ENCODE assay signal across 31 cellular contexts in the genomic region with DNA sequence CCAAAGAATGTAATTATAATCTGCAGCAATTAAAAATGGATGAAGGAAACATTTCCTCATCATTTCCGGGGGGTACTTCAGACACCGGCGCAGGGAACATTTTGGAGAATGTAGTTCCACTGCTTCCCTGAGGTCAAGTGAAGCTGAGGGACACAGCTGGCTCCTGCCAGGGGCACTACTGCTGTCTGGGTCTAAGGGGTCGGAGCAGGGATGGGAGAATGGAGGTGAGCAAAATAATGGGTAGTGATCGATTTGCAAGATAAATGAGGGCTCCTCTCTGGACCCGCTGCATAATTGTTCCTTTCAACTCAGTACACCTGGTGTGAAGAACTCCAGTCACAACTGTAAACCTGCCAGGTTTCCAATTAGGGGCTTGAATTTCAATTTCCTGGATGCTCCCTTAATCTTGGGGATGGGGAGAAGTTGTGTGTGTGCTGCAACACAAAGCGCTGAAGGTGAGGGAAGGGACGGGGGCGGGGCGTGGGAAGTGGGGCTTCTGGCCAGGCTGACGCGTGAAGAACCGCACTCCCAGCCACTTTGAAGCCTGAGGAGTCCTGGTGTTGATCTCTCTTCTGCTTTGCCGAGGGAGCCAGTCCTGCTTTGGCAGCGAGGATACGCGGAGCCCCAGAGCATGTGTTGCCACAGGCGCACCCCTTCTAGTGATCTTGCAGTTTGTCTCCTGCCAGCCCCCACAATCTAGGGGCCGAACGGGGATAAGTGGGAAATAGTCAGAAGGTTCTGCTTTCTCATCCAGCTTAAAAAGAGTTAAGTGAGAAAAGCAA. TPM values are rescaled to one million over a fixed set of nuclear protein-coding genes. Genes with fewer than 3 reads are reported as not detected.
A peak's percentile ranks its signal among the peaks of the same experiment; 100 is the strongest.
DNase-seq lines count a peak whose midpoint lies in the region; ATAC-seq and TF ChIP-seq lines count a peak whose summit lies in the region.
"Had no signal": no experiment of that assay in that cellular context is flagged by ENCODE, and none has a peak within 500 bp of the region (broad histone marks: within the 10 kb centered on the region; RNA-seq: fewer than 3 reads in every experiment).

No MANE protein-coding gene starts in this region.

- H3K27me3 Mint-ChIP-seq in endodermal cell (ENCODE audit: insufficient read depth), result peaks cover 60% of the 10 kb centered on the region
- H3K27me3 Mint-ChIP-seq in neural progenitor cell (ENCODE audit: insufficient read depth, low read depth), result peaks cover 22% of the 10 kb centered on the region
- peaks cover 4 to 69% (median 20%) of the 10 kb centered on the region in 5 donors for H3K27me3 Mint-ChIP-seq in naive thymus-derived CD8-positive, alpha-beta T cell

- TF ChIP-seq POLR2A in gastrocnemius medialis (IDR thresholded peaks at IDR 0.05), result no peak

- H3K27ac ChIP-seq in endodermal cell (ENCODE audit: low read depth, low read length), result no peak overlapping the region
- H3K27ac ChIP-seq in neural progenitor cell, result no peak overlapping the region
- H3K27ac ChIP-seq in gastrocnemius medialis, result no peak overlapping the region
- H3K27ac ChIP-seq: 22Rv1, colonic mucosa, ovary, upper lobe of left lung had no signal

- POLR2A ChIA-PET in naive thymus-derived CD8-positive, alpha-beta T cell (lab: Charles Lee), result no interaction called here

- DNase-seq in DMS79 treated with DMSO at 0.1 percent for 48 hours (lab: John Stamatoyannopoulos, UW) (peak; percentile 52), DMS79 (lab: John Stamatoyannopoulos, UW) (no peak), NCI-H146 treated with DMSO at 0.1 percent for 48 hours (lab: John Stamatoyannopoulos, UW; ENCODE audit: unreplicated experiment) (peak; percentile 73), endodermal cell (peak; percentile 64), neural progenitor cell (ENCODE audit: low spot score) (no peak), gastrocnemius medialis (no peak), midbrain (lab: John Stamatoyannopoulos, UW) (no peak)
- no peak for DNase-seq in naive thymus-derived CD8-positive, alpha-beta T cell
- DNase-seq: activated CD4-positive, alpha-beta T cell treated with anti-CD3 and anti-CD28 coated beads, Interleukin-2, amount 50 U/mL, for 48 hours; activated CD4-positive, CD25-positive, alpha-beta regulatory T cell treated with anti-CD3 and anti-CD28 coated beads, Interleukin-2, amount 50 U/mL, for 72 hours; activated naive CD4-positive, alpha-beta T cell; activated naive CD8-positive, alpha-beta T cell treated with anti-CD3 and anti-CD28 coated beads, Interleukin-2, amount 50 U/mL, for 24 hours; activated T-cell treated with anti-CD3 and anti-CD28 coated beads, Interleukin-2, amount 50 U/mL, for 72 hours; C1 segment of cervical spinal cord; colonic mucosa; DND-41; effector CD4-positive, alpha-beta T cell; IMR-90; kidney; natural killer cell; NCI-H2081 treated with DMSO at 0.1 percent for 48 hours; NCI-H510A treated with DMSO at 0.1 percent for 48 hours; ovary; upper lobe of left lung had no signal

- no peaks in the 10 kb centered on the region for H3K36me3 ChIP-seq in endodermal cell (ENCODE audit: control insufficient read depth, insufficient read depth, low read length)
- H3K36me3 ChIP-seq in neural progenitor cell, result no peaks in the 10 kb centered on the region
- no peaks in the 10 kb centered on the region for H3K36me3 ChIP-seq in gastrocnemius medialis
- H3K36me3 ChIP-seq: colonic mucosa, ovary, upper lobe of left lung had no signal

- H3K36me3 Mint-ChIP-seq in endodermal cell (ENCODE audit: low read depth) (no peaks in the 10 kb centered on the region), neural progenitor cell (no peaks in the 10 kb centered on the region)
- no peaks in the 10 kb centered on the region for H3K36me3 Mint-ChIP-seq in naive thymus-derived CD8-positive, alpha-beta T cell
- H3K36me3 Mint-ChIP-seq: natural killer cell; stimulated activated effector memory CD8-positive, alpha-beta T cell treated with anti-CD3 and anti-CD28 coated beads, Interleukin-12 subunit alpha, Interleukin-12 subunit beta, amount 100 ng/mL, for 72 hours had no signal

- H3K4me3 Mint-ChIP-seq in endodermal cell, result no peak overlapping the region
- no peak overlapping the region for H3K4me3 Mint-ChIP-seq in neural progenitor cell
- no peak overlapping the region for H3K4me3 Mint-ChIP-seq in naive thymus-derived CD8-positive, alpha-beta T cell
- H3K4me3 Mint-ChIP-seq: activated naive CD8-positive, alpha-beta T cell treated with anti-CD3 and anti-CD28 coated beads, Interleukin-2, amount 50 U/mL, for 24 hours; activated T-cell treated with anti-CD3 and anti-CD28 coated beads, Interleukin-2, amount 50 U/mL, for 72 hours; natural killer cell; stimulated activated effector memory CD8-positive, alpha-beta T cell treated with anti-CD3 and anti-CD28 coated beads, Interleukin-12 subunit alpha, Interleukin-12 subunit beta, amount 100 ng/mL, for 72 hours; T-helper 1 cell treated with Interleukin-12 subunit alpha and Interleukin-12 subunit beta and Interleukin-4 antibody, amounts not matched to agents 30 μg/mL and 1 μg/mL, for 36 hours had no signal

- TF ChIP-seq CTCF in endodermal cell (conservative IDR thresholded peaks at IDR 0.05) (no peak), neural progenitor cell (IDR thresholded peaks at IDR 0.05) (no peak), gastrocnemius medialis (IDR thresholded peaks at IDR 0.05 in 4 of 5, conservative IDR thresholded peaks at IDR 0.05 in 1 of 5) (no peak)

- peaks cover 11% of the 10 kb centered on the region for H3F3A ChIP-seq in neural progenitor cell (ENCODE audit: low read depth)

- H3K9me3 Mint-ChIP-seq in endodermal cell, result no peaks in the 10 kb centered on the region
- H3K9me3 Mint-ChIP-seq in neural progenitor cell, result no peaks in the 10 kb centered on the region
- peaks cover 0 to 3% (median 0%) of the 10 kb centered on the region in 9 donors for H3K9me3 Mint-ChIP-seq in naive thymus-derived CD8-positive, alpha-beta T cell
- H3K9me3 Mint-ChIP-seq: activated naive CD8-positive, alpha-beta T cell treated with anti-CD3 and anti-CD28 coated beads, Interleukin-2, amount 50 U/mL, for 24 hours; activated T-cell treated with anti-CD3 and anti-CD28 coated beads, Interleukin-2, amount 50 U/mL, for 72 hours; T-helper 1 cell treated with Interleukin-12 subunit alpha and Interleukin-12 subunit beta and Interleukin-4 antibody, amounts not matched to agents 30 μg/mL and 1 μg/mL, for 36 hours had no signal

- no peak for ATAC-seq in gastrocnemius medialis
- no peak for ATAC-seq in naive thymus-derived CD8-positive, alpha-beta T cell
- ATAC-seq: activated naive CD8-positive, alpha-beta T cell treated with anti-CD3 and anti-CD28 coated beads, Interleukin-2, amount 50 U/mL, for 24 hours; activated T-cell treated with anti-CD3 and anti-CD28 coated beads, Interleukin-2, amount 50 U/mL, for 72 hours; natural killer cell; Right ventricle myocardium inferior; SK-N-SH treated with all-trans-retinoic acid at 6 μM for 48 hours; stimulated activated effector memory CD8-positive, alpha-beta T cell treated with anti-CD3 and anti-CD28 coated beads, Interleukin-12 subunit alpha, Interleukin-12 subunit beta, amount 100 ng/mL, for 72 hours had no signal

- in situ Hi-C loops in gastrocnemius medialis (cut with MboI; ENCODE audit: low sequenced_read_pairs in 4 of 4), result no loop called here

- 70 to 71% methylated on average over 16 to 20 of the region's 20 CpGs for WGBS in endodermal cell (ENCODE audit: insufficient coverage in 1 of 2, insufficient read length in 1 of 2), 2 experiments

- peaks cover 100% of the 10 kb centered on the region for H3K27me3 ChIP-seq in endodermal cell (ENCODE audit: control insufficient read depth, insufficient read depth, low read length, poor library complexity, severe bottlenecking)
- peaks cover 14% of the 10 kb centered on the region for H3K27me3 ChIP-seq in neural progenitor cell
- H3K27me3 ChIP-seq in gastrocnemius medialis, result no peaks in the 10 kb centered on the region
- H3K27me3 ChIP-seq: colonic mucosa, ovary had no signal

- H3K4me1 ChIP-seq in endodermal cell (ENCODE audit: control insufficient read depth, insufficient read depth, low read length) (peaks cover 7% of the 10 kb centered on the region), neural progenitor cell (peaks cover 36% of the 10 kb centered on the region), gastrocnemius medialis (no peaks in the 10 kb centered on the region)
- H3K4me1 ChIP-seq: colonic mucosa, upper lobe of left lung had no signal

- no peaks in the 10 kb centered on the region for H3K79me2 ChIP-seq in neural progenitor cell (ENCODE audit: low read depth)

- no peaks in the 10 kb centered on the region for H3K9me3 ChIP-seq in endodermal cell (ENCODE audit: control insufficient read depth, low read length)
- H3K9me3 ChIP-seq in neural progenitor cell (ENCODE audit: low read depth), result no peaks in the 10 kb centered on the region
- no peaks in the 10 kb centered on the region for H3K9me3 ChIP-seq in gastrocnemius medialis
- H3K9me3 ChIP-seq: colonic mucosa, ovary, upper lobe of left lung had no signal

- H3K27ac Mint-ChIP-seq in endodermal cell (no peak overlapping the region), neural progenitor cell (peak overlapping the region; percentile 67)
- no peak overlapping the region for H3K27ac Mint-ChIP-seq in naive thymus-derived CD8-positive, alpha-beta T cell
- H3K27ac Mint-ChIP-seq: activated naive CD8-positive, alpha-beta T cell treated with anti-CD3 and anti-CD28 coated beads, Interleukin-2, amount 50 U/mL, for 24 hours; activated T-cell treated with anti-CD3 and anti-CD28 coated beads, Interleukin-2, amount 50 U/mL, for 72 hours; natural killer cell; stimulated activated effector memory CD8-positive, alpha-beta T cell treated with anti-CD3 and anti-CD28 coated beads, Interleukin-12 subunit alpha, Interleukin-12 subunit beta, amount 100 ng/mL, for 72 hours; T-helper 1 cell treated with Interleukin-12 subunit alpha and Interleukin-12 subunit beta and Interleukin-4 antibody, amounts not matched to agents 30 μg/mL and 1 μg/mL, for 36 hours had no signal

- intact Hi-C loops in gastrocnemius medialis (cut with DNase I; ENCODE audit: low total_unique reads), result no loop called here

- no peak overlapping the region for H2AFZ ChIP-seq in neural progenitor cell (replicated peaks)

- H3K4me3 ChIP-seq in endodermal cell (ENCODE audit: low read length) (no peak overlapping the region), neural progenitor cell (no peak overlapping the region), gastrocnemius medialis (no peak overlapping the region)
- H3K4me3 ChIP-seq: colonic mucosa, ovary, upper lobe of left lung had no signal

- H3K9ac ChIP-seq in endodermal cell (ENCODE audit: extremely low read depth, low read length, poor library complexity, severe bottlenecking) (no peak overlapping the region), neural progenitor cell (no peak overlapping the region)

- H3K4me1 Mint-ChIP-seq in endodermal cell (peaks cover 47% of the 10 kb centered on the region), neural progenitor cell (peaks cover 52% of the 10 kb centered on the region)
- no peaks in the 10 kb centered on the region for H3K4me1 Mint-ChIP-seq in naive thymus-derived CD8-positive, alpha-beta T cell
- H3K4me1 Mint-ChIP-seq: activated naive CD8-positive, alpha-beta T cell treated with anti-CD3 and anti-CD28 coated beads, Interleukin-2, amount 50 U/mL, for 24 hours; natural killer cell; stimulated activated effector memory CD8-positive, alpha-beta T cell treated with anti-CD3 and anti-CD28 coated beads, Interleukin-12 subunit alpha, Interleukin-12 subunit beta, amount 100 ng/mL, for 72 hours had no signal

- no peaks in the 10 kb centered on the region for H4K20me1 ChIP-seq in neural progenitor cell (ENCODE audit: low read depth)

- peak overlapping the region; percentile 41 for H3K4me2 ChIP-seq in neural progenitor cell

RNA-seq across cellular contexts. Expression of gene PCDH8, which starts 57.9 kb away (rescaled TPM):
- total RNA-seq in endodermal cell (10 to 100 TPM in 1 of 2 donors, 1 to 10 TPM in 1; 1.8 to 10.6 TPM), neural progenitor cell (ENCODE audit: low replicate concordance) (0.52 and 1.1 TPM in 2 replicates), gastrocnemius medialis (under 1 TPM in 1 of 4 donors, not detected in 3; 0.39 TPM)
- 67.5 TPM for polyA plus RNA-seq in endodermal cell (2013, experiment 1 of 2)
- polyA plus RNA-seq in endodermal cell (2013, experiment 2 of 2), result 52.8 TPM
- not detected for total RNA-seq in naive thymus-derived CD8-positive, alpha-beta T cell
- polyA plus RNA-seq in naive thymus-derived CD8-positive, alpha-beta T cell, result not detected
- total RNA-seq: activated T-cell treated with anti-CD3 and anti-CD28 coated beads, Interleukin-2, amount 50 U/mL, for 72 hours; cardiac septum; IMR-90; kidney; LHCN-M2; natural killer cell; ovary; upper lobe of left lung had no signal
- polyA plus RNA-seq: IMR-90 had no signal

Comparison
In these comparisons a context has a peak if more than half of its experiments do, and no peak if none do; other contexts are left out.
1. DNase-seq: peak in DMS79 treated with DMSO at 0.1 percent for 48 hours (single experiment), NCI-H146 treated with DMSO at 0.1 percent for 48 hours (single experiment) and endodermal cell (single experiment); none in DMS79 (single experiment), neural progenitor cell (single experiment), gastrocnemius medialis (0 of 2), naive thymus-derived CD8-positive, alpha-beta T cell (0 of 10) and midbrain (single experiment).